In the genomic region with DNA sequence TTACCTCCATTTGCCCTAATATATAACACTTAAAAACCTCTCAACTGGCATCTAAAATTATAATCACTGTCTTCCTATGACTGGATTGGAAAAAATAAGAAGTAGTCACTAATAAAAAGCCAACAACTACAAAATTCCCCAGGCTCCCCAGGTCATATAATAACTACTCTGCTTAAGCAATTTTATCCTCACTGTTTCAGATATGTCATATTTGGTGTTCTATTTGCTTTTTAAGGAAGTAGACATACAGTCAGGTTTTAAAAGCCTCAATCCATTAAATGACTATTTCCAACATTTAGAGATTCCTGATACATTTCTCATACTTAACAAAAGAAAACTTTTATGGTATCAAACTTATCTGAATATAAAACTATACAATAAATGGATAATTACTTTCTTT, we compare ENCODE assay signal across 9 cellular contexts. TPM values are rescaled to one million over a fixed set of nuclear protein-coding genes. Genes with fewer than 3 reads are reported as not detected.
DNase-seq lines count a peak whose midpoint lies in the region; ATAC-seq and TF ChIP-seq lines count a peak whose summit lies in the region.
"Had no signal": no experiment of that assay in that cellular context is flagged by ENCODE, and none has a peak within 500 bp of the region (broad histone marks: within the 10 kb centered on the region; RNA-seq: fewer than 3 reads in every experiment).

No MANE protein-coding gene starts in this region.

- H2BK15ac ChIP-seq in neuronal stem cell (ENCODE audit: low read length), result no peak overlapping the region

- H3K79me1 ChIP-seq in neuronal stem cell (ENCODE audit: low read depth, low read length), result peaks cover 4% of the 10 kb centered on the region

- no peak overlapping the region for H2BK12ac ChIP-seq in neuronal stem cell (ENCODE audit: low read length)

- peaks cover 11% of the 10 kb centered on the region; the same call in 1 of the 2 replicates for H4K20me1 ChIP-seq in HCT116 (ENCODE audit: insufficient read depth)

- no peak overlapping the region for H2BK5ac ChIP-seq in neuronal stem cell (ENCODE audit: low read length)

- H3K9ac ChIP-seq in HCT116 (ENCODE audit: low read length) (no peak overlapping the region), neuronal stem cell (ENCODE audit: low read depth, low read length, poor library complexity) (no peak overlapping the region)

- H3K4ac ChIP-seq in neuronal stem cell (ENCODE audit: low read length), result no peak overlapping the region

- no peaks in the 10 kb centered on the region for H3K9me2 ChIP-seq in HCT116 (ENCODE audit: insufficient read depth)

- peaks cover 62% of the 10 kb centered on the region for H3K4me1 Mint-ChIP-seq in CD14-positive monocyte

- intact Hi-C loops in CD14-positive monocyte (cut with micrococcal nuclease) (loop anchor here (5.0 to 10.0 kb wide), 7 partner anchors 42 to 801 kb away; a partner anchor contains a TSS), HCT116 (cut with micrococcal nuclease) (loop anchor here (5.0 kb wide), 1 partner anchor 48 kb away; a partner anchor contains a TSS)

- no peak for TF ChIP-seq POLR2A in HCT116 (IDR thresholded peaks at IDR 0.05; ENCODE audit: borderline replicate concordance, extremely low read depth, insufficient read depth, insufficient read length)

- H2AFZ ChIP-seq in HCT116 (ENCODE audit: low read depth, low read length, poor library complexity, severe bottlenecking), result no peak overlapping the region
- no peak overlapping the region for H2AFZ ChIP-seq in neuronal stem cell (ENCODE audit: low read length)

- peak overlapping the region; percentile 84 to 99 (median 92) for H3K27ac Mint-ChIP-seq in CD14-positive monocyte

- POLR2A ChIA-PET in HCT116 (lab: Charles Lee), result interaction anchor here (1.3 kb wide), 1 partner anchor 48 kb away, joined by 3 read pairs; no protein-coding TSS in a partner anchor

- H3K4me3 ChIP-seq in HCT116 (replicated peaks in 1 of 2; ENCODE audit: low read depth in 1 of 2, low read length in 2 of 2) (no peak overlapping the region), neuronal stem cell (ENCODE audit: low read length in 2 of 2) (peak overlapping the region in 1 of 2 donors; percentile 89)

- no peak overlapping the region for H2AK5ac ChIP-seq in neuronal stem cell (ENCODE audit: low read depth, low read length)

- H3K79me2 ChIP-seq in HCT116 (ENCODE audit: insufficient read depth, low read length), result peaks cover 71% of the 10 kb centered on the region

- H4K8ac ChIP-seq in neuronal stem cell (ENCODE audit: low read depth, low read length), result no peak overlapping the region

- H3K23ac ChIP-seq in neuronal stem cell (ENCODE audit: low read depth, low read length, poor library complexity), result no peak overlapping the region

- H3K36me3 ChIP-seq in HCT116 (ENCODE audit: control insufficient read depth in 1 of 2, insufficient read depth in 2 of 2, low read length in 2 of 2) (peaks cover 0 to 6% of the 10 kb centered on the region in 2 experiments; a peak in 2 of 4 replicates), neuronal stem cell (replicated peaks in 1 of 2; ENCODE audit: control insufficient read depth in 2 of 2, insufficient read depth in 2 of 2, low read length in 2 of 2) (peaks cover 8 to 41% of the 10 kb centered on the region in 2 donors)

- H3K4me3 Mint-ChIP-seq in CD14-positive monocyte, result peak overlapping the region; percentile 81 to 91

- RAD21 ChIA-PET in HCT116 (lab: Charles Lee; ENCODE audit: low non-redundant PET in 1 of 2, low total read pairs in 2 of 2, uncharacterized antibody in 2 of 2, unreplicated experiment in 2 of 2), result no interaction called here

- TF ChIP-seq CTCF in CD14-positive monocyte (IDR thresholded peaks at IDR 0.05) (no peak), HCT116 (IDR thresholded peaks at IDR 0.05 in 2 of 3, conservative IDR thresholded peaks at IDR 0.05 in 1 of 3; ENCODE audit: borderline replicate concordance in 1 of 3, insufficient read depth in 1 of 3, low read depth in 2 of 3, low read length in 2 of 3) (no peak), VCaP (conservative IDR thresholded peaks at IDR 0.05) (no peak)

- no peak for TF ChIP-seq RAD21 in HCT116 (IDR thresholded peaks at IDR 0.05; ENCODE audit: low read depth)

- H2BK120ac ChIP-seq in neuronal stem cell (ENCODE audit: low read depth, low read length), result no peak overlapping the region

- BruUV-seq in HCT116 (replicated peaks; lab: Mats Ljungman, UMichigan), result no TSS peak

- CTCF ChIA-PET in HCT116 (lab: Charles Lee), result no interaction called here

- no peak for ATAC-seq in HCT116
- ATAC-seq in activated CD4-positive, CD25-positive, alpha-beta regulatory T cell treated with anti-CD3 and anti-CD28 coated beads, Interleukin-2, amount 50 U/mL, for 24 hours, result no peak

- no peaks in the 10 kb centered on the region for H3K9me3 ChIP-seq in HCT116 (ENCODE audit: control insufficient read depth in 1 of 2, insufficient read depth in 1 of 2, low read depth in 1 of 2, low read length in 2 of 2)
- no peaks in the 10 kb centered on the region for H3K9me3 ChIP-seq in neuronal stem cell (replicated peaks in 1 of 2; ENCODE audit: control insufficient read depth in 2 of 2, insufficient read depth in 1 of 2, low read depth in 1 of 2, low read length in 2 of 2)

- peaks cover 5 to 23% of the 10 kb centered on the region in 2 experiments; a peak in 3 of 4 replicates for H3K4me1 ChIP-seq in HCT116 (ENCODE audit: control insufficient read depth in 1 of 2, insufficient read depth in 2 of 2, low read length in 2 of 2)
- peaks cover 2 to 3% of the 10 kb centered on the region in 2 donors for H3K4me1 ChIP-seq in neuronal stem cell (ENCODE audit: control insufficient read depth in 2 of 2, insufficient read depth in 1 of 2, low read depth in 1 of 2, low read length in 2 of 2)

- H3K27ac ChIP-seq in HCT116 (ENCODE audit: low read depth, low read length), result no peak overlapping the region
- H3K27ac ChIP-seq in VCaP, result peak overlapping the region; percentile 88; the same call in 1 of the 2 replicates
- H3K27ac ChIP-seq in neuronal stem cell (replicated peaks; ENCODE audit: low read length), result no peak overlapping the region

- H4K91ac ChIP-seq in neuronal stem cell (ENCODE audit: low read depth, low read length, poor library complexity), result no peak overlapping the region

- H3K27me3 ChIP-seq in HCT116 (ENCODE audit: insufficient read depth, low read length) (no peaks in the 10 kb centered on the region), neuronal stem cell (ENCODE audit: control insufficient read depth in 3 of 3, insufficient read depth in 3 of 3, low read depth in 1 of 3, low read length in 3 of 3) (no peaks in the 10 kb centered on the region)

- no peaks in the 10 kb centered on the region for H3K9me3 Mint-ChIP-seq in CD14-positive monocyte

- H3K4me2 ChIP-seq in HCT116 (ENCODE audit: low read length) (peak overlapping the region; percentile 77; the same call in 1 of the 2 replicates), neuronal stem cell (ENCODE audit: insufficient read depth, low read length, poor library complexity, severe bottlenecking) (no peak overlapping the region)

- no peak overlapping the region for H3K14ac ChIP-seq in neuronal stem cell (ENCODE audit: low read length)

- H3K36me3 Mint-ChIP-seq in CD14-positive monocyte, result peaks cover 12 to 14% of the 10 kb centered on the region in 2 donors

- H3K18ac ChIP-seq in neuronal stem cell (ENCODE audit: low read length), result no peak overlapping the region

- H3K27me3 Mint-ChIP-seq in CD14-positive monocyte (ENCODE audit: low read depth in 3 of 3), result no peaks in the 10 kb centered on the region

- DNase-seq in CD14-positive monocyte (ENCODE audit: low spot score) (no peak), HCT116 (ENCODE audit: low read depth, low spot score) (no peak), kidney tubule cell (ENCODE audit: low spot score) (peak; percentile 9), NCI-H2171 (lab: John Stamatoyannopoulos, UW) (no peak), HuH-7 (ENCODE audit: low spot score) (no peak), neuronal stem cell (ENCODE audit: low spot score) (no peak)
- DNase-seq: NCI-H1417 treated with DMSO at 0.1 percent for 48 hours had no signal

TF ChIP-seq in HCT116, 20 proteins besides CTCF, POLR2A, EP300 and RAD21:
- TF ChIP-seq YY1 (IDR thresholded peaks at IDR 0.05; ENCODE audit: extremely low read depth, insufficient replicate concordance, low read depth, low read length) (no peak), EGR1 (IDR thresholded peaks at IDR 0.05; ENCODE audit: low read depth) (no peak), EZH2phosphoT487 (IDR thresholded peaks at IDR 0.05; ENCODE audit: borderline replicate concordance) (no peak), POLR2AphosphoS5 (IDR thresholded peaks at IDR 0.05; ENCODE audit: low read depth, low read length) (no peak), SP1 (IDR thresholded peaks at IDR 0.05; ENCODE audit: low read depth) (no peak), CBX3 (IDR thresholded peaks at IDR 0.05; ENCODE audit: low read depth) (no peak), FOSL1 (IDR thresholded peaks at IDR 0.05; ENCODE audit: low read depth) (no peak), CEBPB (IDR thresholded peaks at IDR 0.05; ENCODE audit: low read depth) (no peak), ZFX (IDR thresholded peaks at IDR 0.05) (no peak), TCF7L2 (IDR thresholded peaks at IDR 0.05; ENCODE audit: borderline replicate concordance, extremely low read depth, insufficient read depth, insufficient read length) (no peak), ZNF274 (IDR thresholded peaks at IDR 0.05; ENCODE audit: low read depth, low read length) (no peak)

RNA-seq across cellular contexts. Expression of a gene that starts 2.4 kb away (rescaled TPM):
- polyA plus RNA-seq in CD14-positive monocyte, result 100 to 1,000 TPM; 181 to 186 TPM
- 226 TPM for total RNA-seq in HCT116 (2021; ENCODE audit: unreplicated experiment)
- 228 and 244 TPM in 2 replicates for polyA plus RNA-seq in HCT116 (2012)
- polyA plus RNA-seq in neuronal stem cell (2013, experiment 1 of 2), result 428 TPM
- polyA plus RNA-seq in neuronal stem cell (2013, experiment 2 of 2), result 421 TPM

RNA-seq across cellular contexts. Expression of a gene that starts 39.9 kb away (rescaled TPM):
- polyA plus RNA-seq in CD14-positive monocyte, result 1 to 10 TPM; 3.0 TPM
- 13.2 TPM for total RNA-seq in HCT116 (2021; ENCODE audit: unreplicated experiment)
- 2.5 and 3.2 TPM in 2 replicates for polyA plus RNA-seq in HCT116 (2012)
- 12.2 TPM for polyA plus RNA-seq in neuronal stem cell (2013, experiment 1 of 2)
- polyA plus RNA-seq in neuronal stem cell (2013, experiment 2 of 2), result 12.7 TPM

RNA-seq across cellular contexts. Expression of a gene that starts 49.0 kb away (rescaled TPM):
- 1,000 to 10,000 TPM; 2,037 to 2,276 TPM for polyA plus RNA-seq in CD14-positive monocyte
- total RNA-seq in HCT116 (2021; ENCODE audit: unreplicated experiment), result 2,836 TPM
- 2,295 and 3,307 TPM in 2 replicates for polyA plus RNA-seq in HCT116 (2012)
- 1,729 TPM for polyA plus RNA-seq in neuronal stem cell (2013, experiment 1 of 2)
- 1,737 TPM for polyA plus RNA-seq in neuronal stem cell (2013, experiment 2 of 2)
